8 cellular contexts compared by ENCODE assay signal in genomic region chr11:125593113-125593761, GRCh38. TPM values are rescaled to one million over a fixed set of nuclear protein-coding genes. Genes with fewer than 3 reads are reported as not detected.
DNase-seq lines count a peak whose midpoint lies in the region; ATAC-seq, FAIRE-seq and TF ChIP-seq lines count a peak whose summit lies in the region.

No MANE protein-coding gene starts in this region.

- H3K9me3 ChIP-seq in body of pancreas, result no peaks in the 10 kb centered on the region
- no peaks in the 10 kb centered on the region for H3K9me3 ChIP-seq in kidney (ENCODE audit: control insufficient read depth in 1 of 2, low read length in 2 of 2)

- H3K36me3 Mint-ChIP-seq in activated naive CD4-positive, alpha-beta T cell treated with anti-CD3 and anti-CD28 coated beads, Interleukin-2, amount 50 U/mL, for 24 hours, result peaks cover 14% of the 10 kb centered on the region

- H3K4me3 Mint-ChIP-seq in activated naive CD4-positive, alpha-beta T cell treated with anti-CD3 and anti-CD28 coated beads, Interleukin-2, amount 50 U/mL, for 24 hours, result peak overlapping the region; percentile 97
- peak overlapping the region; percentile 95 for H3K4me3 Mint-ChIP-seq in stimulated activated naive CD8-positive, alpha-beta T cell treated with anti-CD3 and anti-CD28 coated beads, Interleukin-15, amount 100 ng/mL, for 72 hours

- no peaks in the 10 kb centered on the region for H3K27me3 ChIP-seq in body of pancreas

- peak overlapping the region; percentile 72 to 99 for H3K4me3 ChIP-seq in body of pancreas
- H3K4me3 ChIP-seq in kidney (ENCODE audit: low read length in 2 of 2), result peak overlapping the region; percentile 97

- peak overlapping the region; percentile 98 for H3K27ac Mint-ChIP-seq in activated naive CD4-positive, alpha-beta T cell treated with anti-CD3 and anti-CD28 coated beads, Interleukin-2, amount 50 U/mL, for 24 hours
- peak overlapping the region; percentile 98 to 99 for H3K27ac Mint-ChIP-seq in stimulated activated naive CD8-positive, alpha-beta T cell treated with anti-CD3 and anti-CD28 coated beads, Interleukin-15, amount 100 ng/mL, for 72 hours

- intact Hi-C loops in body of pancreas (cut with DNase I) (no loop called here), kidney (cut with DNase I) (no loop called here)

- H3K27me3 Mint-ChIP-seq in activated naive CD4-positive, alpha-beta T cell treated with anti-CD3 and anti-CD28 coated beads, Interleukin-2, amount 50 U/mL, for 24 hours, result no peaks in the 10 kb centered on the region
- H3K27me3 Mint-ChIP-seq in stimulated activated naive CD8-positive, alpha-beta T cell treated with anti-CD3 and anti-CD28 coated beads, Interleukin-15, amount 100 ng/mL, for 72 hours, result no peaks in the 10 kb centered on the region

- peak in 1 of 7 experiments; percentile 9 for TF ChIP-seq CTCF in body of pancreas (IDR thresholded peaks at IDR 0.05)
- TF ChIP-seq CTCF in kidney (IDR thresholded peaks at IDR 0.05; ENCODE audit: borderline replicate concordance, extremely low read depth, insufficient read depth), result no peak

- no peak for DNase-seq in activated naive CD4-positive, alpha-beta T cell treated with anti-CD3 and anti-CD28 coated beads, Interleukin-2, amount 50 U/mL, for 16 hours
- DNase-seq in NCI-H2227 (lab: John Stamatoyannopoulos, UW; ENCODE audit: unreplicated experiment) (peak; percentile 57), body of pancreas (peak in 2 of 4 donors; percentile 19 to 24), kidney (no peak)
- DNase-seq in stimulated activated naive CD8-positive, alpha-beta T cell treated with anti-CD3 and anti-CD28 coated beads, Interleukin-15, amount 100 ng/mL, for 72 hours, result peak in 1 of 2 donors; percentile 12
- no peak for DNase-seq in activated CD4-positive, CD25-positive, alpha-beta regulatory T cell treated with anti-CD3 and anti-CD28 coated beads, Interleukin-2, amount 50 U/mL, for 72 hours

- WGBS in body of pancreas, 2 donors, result 0 to 1% methylated on average over 18 of the region's 18 CpGs

- peaks cover 48% of the 10 kb centered on the region for H3K4me1 ChIP-seq in body of pancreas
- peaks cover 9% of the 10 kb centered on the region in 2 donors for H3K4me1 ChIP-seq in kidney (ENCODE audit: control insufficient read depth in 1 of 2, insufficient read depth in 1 of 2, low read depth in 1 of 2, low read length in 2 of 2)

- H3K9me3 Mint-ChIP-seq in activated naive CD4-positive, alpha-beta T cell treated with anti-CD3 and anti-CD28 coated beads, Interleukin-2, amount 50 U/mL, for 24 hours, result no peaks in the 10 kb centered on the region
- H3K9me3 Mint-ChIP-seq in stimulated activated naive CD8-positive, alpha-beta T cell treated with anti-CD3 and anti-CD28 coated beads, Interleukin-15, amount 100 ng/mL, for 72 hours, result no peaks in the 10 kb centered on the region

- no peak for FAIRE-seq in kidney (lab: Jason Lieb, UNC)

- no peak for TF ChIP-seq POLR2A in body of pancreas (IDR thresholded peaks at IDR 0.05)

- H3K36me3 ChIP-seq in body of pancreas (replicated peaks in 1 of 2; ENCODE audit: insufficient read depth in 1 of 2, low read depth in 2 of 2), result peaks cover 0 to 3% of the 10 kb centered on the region in 2 donors
- H3K36me3 ChIP-seq in kidney (ENCODE audit: control insufficient read depth in 1 of 2, insufficient read depth in 2 of 2, low read length in 2 of 2), result peaks cover 0 to 3% of the 10 kb centered on the region in 2 donors

- H3K27ac ChIP-seq in body of pancreas (peak overlapping the region; percentile 53 to 99 (median 88)), kidney (ENCODE audit: low read depth in 2 of 2, low read length in 2 of 2) (peak overlapping the region; percentile 85 to 86)

- H3K9ac ChIP-seq in kidney (ENCODE audit: low read length in 2 of 2), result peak overlapping the region; percentile 69 to 74

- H3K4me1 Mint-ChIP-seq in activated naive CD4-positive, alpha-beta T cell treated with anti-CD3 and anti-CD28 coated beads, Interleukin-2, amount 50 U/mL, for 24 hours, result peaks cover 54% of the 10 kb centered on the region
- peaks cover 51% of the 10 kb centered on the region for H3K4me1 Mint-ChIP-seq in stimulated activated naive CD8-positive, alpha-beta T cell treated with anti-CD3 and anti-CD28 coated beads, Interleukin-15, amount 100 ng/mL, for 72 hours

- ATAC-seq in body of pancreas, result peak; percentile 1
- peak; percentile 11 for ATAC-seq in stimulated activated naive CD8-positive, alpha-beta T cell treated with anti-CD3 and anti-CD28 coated beads, Interleukin-15, amount 100 ng/mL, for 72 hours
- ATAC-seq in HG02973 (IDR thresholded peaks at IDR 0.05; ENCODE audit: unreplicated experiment), result no peak

RNA-seq across cellular contexts. Expression of gene STT3A, which starts 0.6 kb away (rescaled TPM):
- total RNA-seq in body of pancreas, result 10 to 100 TPM; 22.1 to 70.3 TPM
- total RNA-seq in kidney, result 125 TPM
- polyA plus RNA-seq in kidney (ENCODE audit: insufficient read depth, low read depth, low replicate concordance), result 65.0 TPM

RNA-seq across cellular contexts. Expression of gene EI24, which starts 24.0 kb away (rescaled TPM):
- total RNA-seq in body of pancreas (10 to 100 TPM; 63.3 to 75.2 TPM), kidney (69.1 TPM)
- 63.3 TPM for polyA plus RNA-seq in kidney (ENCODE audit: insufficient read depth, low read depth, low replicate concordance)

RNA-seq across cellular contexts. Expression of gene CHEK1, which starts 31.7 kb away (rescaled TPM):
- total RNA-seq in body of pancreas (1 to 10 TPM in 1 of 2 donors, under 1 TPM in 1; 0.33 to 1.8 TPM), kidney (4.9 TPM)
- 4.6 TPM for polyA plus RNA-seq in kidney (ENCODE audit: insufficient read depth, low read depth, low replicate concordance)
